Comparison of ENCODE assay signal across 1 cellular context in genomic region chr14:96797188-96797942, GRCh38.
TF ChIP-seq lines count a peak whose summit lies in the region.

A gene with protein sequence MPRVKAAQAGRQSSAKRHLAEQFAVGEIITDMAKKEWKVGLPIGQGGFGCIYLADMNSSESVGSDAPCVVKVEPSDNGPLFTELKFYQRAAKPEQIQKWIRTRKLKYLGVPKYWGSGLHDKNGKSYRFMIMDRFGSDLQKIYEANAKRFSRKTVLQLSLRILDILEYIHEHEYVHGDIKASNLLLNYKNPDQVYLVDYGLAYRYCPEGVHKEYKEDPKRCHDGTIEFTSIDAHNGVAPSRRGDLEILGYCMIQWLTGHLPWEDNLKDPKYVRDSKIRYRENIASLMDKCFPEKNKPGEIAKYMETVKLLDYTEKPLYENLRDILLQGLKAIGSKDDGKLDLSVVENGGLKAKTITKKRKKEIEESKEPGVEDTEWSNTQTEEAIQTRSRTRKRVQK (plus strand): TSS chr14:96797382. CDS start chr14:96833472, 36,090 bp downstream.

TF ChIP-seq in K562, 482 proteins besides CTCF, POLR2A, EP300 and RAD21 (continued from another document and continues in another):
- TF ChIP-seq ZBTB40 (IDR thresholded peaks at IDR 0.05): no peak
- TF ChIP-seq ZBTB40 (CRISPR knock-in tag; IDR thresholded peaks at IDR 0.05): no peak
- TF ChIP-seq, protein P1, sequence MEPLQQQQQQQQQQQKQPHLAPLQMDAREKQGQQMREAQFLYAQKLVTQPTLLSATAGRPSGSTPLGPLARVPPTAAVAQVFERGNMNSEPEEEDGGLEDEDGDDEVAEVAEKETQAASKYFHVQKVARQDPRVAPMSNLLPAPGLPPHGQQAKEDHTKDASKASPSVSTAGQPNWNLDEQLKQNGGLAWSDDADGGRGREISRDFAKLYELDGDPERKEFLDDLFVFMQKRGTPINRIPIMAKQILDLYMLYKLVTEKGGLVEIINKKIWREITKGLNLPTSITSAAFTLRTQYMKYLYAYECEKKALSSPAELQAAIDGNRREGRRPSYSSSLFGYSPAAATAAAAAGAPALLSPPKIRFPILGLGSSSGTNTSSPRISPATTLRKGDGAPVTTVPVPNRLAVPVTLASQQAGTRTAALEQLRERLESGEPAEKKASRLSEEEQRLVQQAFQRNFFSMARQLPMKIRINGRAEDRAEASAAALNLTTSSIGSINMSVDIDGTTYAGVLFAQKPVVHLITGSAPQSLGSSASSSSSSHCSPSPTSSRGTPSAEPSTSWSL (CRISPR knock-in tag; IDR thresholded peaks at IDR 0.05; ENCODE audit: borderline replicate concordance): no peak
- peak; percentile 82 for TF ChIP-seq ZNF766 (CRISPR knock-in tag; conservative IDR thresholded peaks at IDR 0.05)
- TF ChIP-seq BRD9 (IDR thresholded peaks at IDR 0.05; ENCODE audit: low read depth, partially characterized antibody): no peak
- TF ChIP-seq ZNF639 (CRISPR knock-in tag; conservative IDR thresholded peaks at IDR 0.05 in 1 of 2, IDR thresholded peaks at IDR 0.05 in 1 of 2): peak in 1 of 2 experiments; percentile 91; a peak in 2 of 4 replicates
- TF ChIP-seq, protein P2, sequence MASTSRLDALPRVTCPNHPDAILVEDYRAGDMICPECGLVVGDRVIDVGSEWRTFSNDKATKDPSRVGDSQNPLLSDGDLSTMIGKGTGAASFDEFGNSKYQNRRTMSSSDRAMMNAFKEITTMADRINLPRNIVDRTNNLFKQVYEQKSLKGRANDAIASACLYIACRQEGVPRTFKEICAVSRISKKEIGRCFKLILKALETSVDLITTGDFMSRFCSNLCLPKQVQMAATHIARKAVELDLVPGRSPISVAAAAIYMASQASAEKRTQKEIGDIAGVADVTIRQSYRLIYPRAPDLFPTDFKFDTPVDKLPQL (IDR thresholded peaks at IDR 0.05; ENCODE audit: extremely low read depth, insufficient read length): no peak
- TF ChIP-seq VEZF1 (CRISPR knock-in tag; IDR thresholded peaks at IDR 0.05): peak; percentile 84
- TF ChIP-seq MCM2 (IDR thresholded peaks at IDR 0.05; ENCODE audit: low read depth): no peak
- TF ChIP-seq ATF1 (CRISPR knock-in tag; IDR thresholded peaks at IDR 0.05): no peak
- peak; percentile 86 for TF ChIP-seq ATF1 (tag; IDR thresholded peaks at IDR 0.05)
- TF ChIP-seq IRF9 (tag; IDR thresholded peaks at IDR 0.05): no peak
- no peak for TF ChIP-seq YBX1 (IDR thresholded peaks at IDR 0.05)
- no peak for TF ChIP-seq CHAMP1 (IDR thresholded peaks at IDR 0.05)
- no peak for TF ChIP-seq BACH1 (tag; IDR thresholded peaks at IDR 0.05)
- TF ChIP-seq ZNF79 (CRISPR knock-in tag; IDR thresholded peaks at IDR 0.05; ENCODE audit: low read depth): no peak
- peak; percentile 65; the same call in 1 of the 2 replicates for TF ChIP-seq EP400 (IDR thresholded peaks at IDR 0.05)
- no peak for TF ChIP-seq SMARCB1 (IDR thresholded peaks at IDR 0.05; ENCODE audit: insufficient read length, low read depth)
